Comparison of ENCODE assay signal across 11 cellular contexts in genomic region chr12:18752280-18752920, GRCh38. TPM values are rescaled to one million over a fixed set of nuclear protein-coding genes. Genes with fewer than 3 reads are reported as not detected.
DNase-seq lines count a peak whose midpoint lies in the region; ATAC-seq and TF ChIP-seq lines count a peak whose summit lies in the region.
"Had no signal": no experiment of that assay in that cellular context is flagged by ENCODE, and none has a peak within 500 bp of the region (broad histone marks: within the 10 kb centered on the region; RNA-seq: fewer than 3 reads in every experiment).

No MANE protein-coding gene starts in this region.

- no peaks in the 10 kb centered on the region for H3K9me2 ChIP-seq in PC-9 (ENCODE audit: insufficient read depth)

- CTCF ChIA-PET in PC-9 (lab: Charles Lee) = no interaction called here

- no peaks in the 10 kb centered on the region for H4K20me1 ChIP-seq in PC-9 (ENCODE audit: insufficient read depth)

- no peak for TF ChIP-seq CTCF in PC-9 (conservative IDR thresholded peaks at IDR 0.05)
- TF ChIP-seq CTCF in omental fat pad (IDR thresholded peaks at IDR 0.05) = no peak

- no peaks in the 10 kb centered on the region for H3F3A ChIP-seq in PC-9 (ENCODE audit: insufficient read depth, low read depth)

- no peak overlapping the region for H3K4me2 ChIP-seq in PC-9

- 0 out of 2 replicates have a peak overlapping the region, but pooled peaks have one; percentile 15 for H2AFZ ChIP-seq in PC-9

- H3K9me3 ChIP-seq in PC-9 (ENCODE audit: insufficient read depth, low read depth) = no peaks in the 10 kb centered on the region

- H3K4me1 ChIP-seq in PC-9 (replicated peaks; ENCODE audit: insufficient read depth) = 0 out of 2 replicates have a peak, but pooled peaks cover 12% of the 10 kb centered on the region

- POLR2A ChIA-PET in PC-9 (lab: Charles Lee; ENCODE audit: unreplicated experiment) = no interaction called here

- DNase-seq in ELR (ENCODE audit: low read depth) = peak; percentile 88
- DNase-seq in PC-9 = peak in 1 of 2 experiments; percentile 33
- peak; percentile 95 for DNase-seq in fibroblast of peridontal ligament (ENCODE audit: extremely low read depth)
- DNase-seq in omental fat pad (ENCODE audit: low spot score) = no peak
- DNase-seq in T-helper 2 cell = no peak
- DNase-seq in NOMO-1 treated with dmso at 0.1 percent for 144 hours (lab: John Stamatoyannopoulos, UW; ENCODE audit: unreplicated experiment) = no peak
- DNase-seq: NCI-H2107, T-helper 1 cell had no signal

- H3K27me3 ChIP-seq in PC-9 (ENCODE audit: insufficient read depth, low read depth) = no peaks in the 10 kb centered on the region

- intact Hi-C loops in PC-9 (cut with micrococcal nuclease; ENCODE audit: unreplicated experiment) = loop anchor here (1.0 kb wide), 1 partner anchor 62 kb away; no protein-coding TSS in a partner anchor

- H3K79me2 ChIP-seq in PC-9 (ENCODE audit: low read depth) = no peaks in the 10 kb centered on the region

- no peak overlapping the region for H3K27ac ChIP-seq in PC-9

- BruUV-seq in PC-9 (replicated peaks; lab: Mats Ljungman, UMichigan) = no TSS peak

- no peak overlapping the region for H3K4me3 ChIP-seq in PC-9

- ATAC-seq in omental fat pad (ENCODE audit: low FRiP score) = peak; percentile 49
- ATAC-seq in GM19395 (IDR thresholded peaks at IDR 0.05; ENCODE audit: unreplicated experiment) = no peak
- ATAC-seq in GM18870 (IDR thresholded peaks at IDR 0.05; ENCODE audit: unreplicated experiment) = no peak
- ATAC-seq: esophagus mucosa had no signal

- no peaks in the 10 kb centered on the region for H3K36me3 ChIP-seq in PC-9 (ENCODE audit: low read depth)

RNA-seq across cellular contexts. Expression of gene CAPZA3, which starts 14.5 kb away (rescaled TPM):
- total RNA-seq in PC-9 (2021) (not detected in 2 replicates), omental fat pad (not detected)
- total RNA-seq: esophagus mucosa had no signal

RNA-seq across cellular contexts. Expression of gene PLCZ1, which starts 14.6 kb away (rescaled TPM):
- not detected in 2 replicates for total RNA-seq in PC-9 (2021)
- not detected for total RNA-seq in omental fat pad
- total RNA-seq: esophagus mucosa had no signal

Comparison
In these comparisons a context has a peak if more than half of its experiments do, and no peak if none do; other contexts are left out.
1. DNase-seq: peak in ELR (single experiment) and fibroblast of peridontal ligament (single experiment); none in omental fat pad (single experiment), T-helper 2 cell (0 of 5) and NOMO-1 treated with dmso at 0.1 percent for 144 hours (single experiment).